ENCODE assay signal across 11 cellular contexts in genomic region chr21:17269760-17270159, GRCh38.
DNase-seq lines count a peak whose midpoint lies in the region; ATAC-seq and TF ChIP-seq lines count a peak whose summit lies in the region.
"Had no signal": no experiment of that assay in that cellular context is flagged by ENCODE, and none has a peak within 500 bp of the region (broad histone marks: within the 10 kb centered on the region; RNA-seq: fewer than 3 reads in every experiment).

No MANE protein-coding gene starts in this region.

- H3K4me3 ChIP-seq in right atrium auricular region (no peak overlapping the region), GM23248 (no peak overlapping the region), mesenchymal stem cell (ENCODE audit: insufficient read depth in 1 of 2, low read depth in 1 of 2, low read length in 2 of 2) (no peak overlapping the region), smooth muscle cell (no peak overlapping the region)
- H3K4me3 ChIP-seq: GM12878 had no signal

- H2BK5ac ChIP-seq in mesenchymal stem cell (ENCODE audit: low read depth, low read length, poor library complexity, severe bottlenecking): no peak overlapping the region

- H3K27me3 ChIP-seq in right atrium auricular region (no peaks in the 10 kb centered on the region), GM23248 (replicated peaks; ENCODE audit: insufficient read depth) (no peaks in the 10 kb centered on the region), mesenchymal stem cell (ENCODE audit: control insufficient read depth in 1 of 2, insufficient read depth in 1 of 2, low read length in 2 of 2) (no peaks in the 10 kb centered on the region), smooth muscle cell (ENCODE audit: low read depth) (no peaks in the 10 kb centered on the region)

- H4K20me1 ChIP-seq in GM23248 (ENCODE audit: insufficient read depth) (no peaks in the 10 kb centered on the region), smooth muscle cell (ENCODE audit: low read depth) (no peaks in the 10 kb centered on the region)

- H2BK120ac ChIP-seq in mesenchymal stem cell (ENCODE audit: low read depth, low read length): no peak overlapping the region

- no peaks in the 10 kb centered on the region for H3K9me3 ChIP-seq in right atrium auricular region
- no peaks in the 10 kb centered on the region for H3K9me3 ChIP-seq in GM23248 (ENCODE audit: low read depth)
- no peaks in the 10 kb centered on the region for H3K9me3 ChIP-seq in mesenchymal stem cell (ENCODE audit: control insufficient read depth, low read length)
- no peaks in the 10 kb centered on the region for H3K9me3 ChIP-seq in smooth muscle cell (replicated peaks; ENCODE audit: low read depth)

- H2BK12ac ChIP-seq in mesenchymal stem cell (ENCODE audit: low read length in 2 of 2): no peak overlapping the region

- no peaks in the 10 kb centered on the region for H3K79me1 ChIP-seq in mesenchymal stem cell (replicated peaks; ENCODE audit: low read length, poor library complexity, severe bottlenecking)

- no peak overlapping the region for H2AK5ac ChIP-seq in mesenchymal stem cell (ENCODE audit: low read length, severe bottlenecking)

- no peak overlapping the region for H3K27ac ChIP-seq in right atrium auricular region
- no peak overlapping the region for H3K27ac ChIP-seq in GM23248
- H3K27ac ChIP-seq in mesenchymal stem cell (ENCODE audit: low read length, poor library complexity, severe bottlenecking): no peak overlapping the region
- H3K27ac ChIP-seq in smooth muscle cell (ENCODE audit: low read depth): no peak overlapping the region

- intact Hi-C loops in Right ventricle myocardium inferior (cut with DNase I): loop anchor here (5.0 kb wide), 1 partner anchor 1187 kb away; no protein-coding TSS in a partner anchor

- H2BK15ac ChIP-seq in mesenchymal stem cell (ENCODE audit: low read depth, poor library complexity, severe bottlenecking): no peak overlapping the region

- no peaks in the 10 kb centered on the region for H3F3A ChIP-seq in GM23248 (ENCODE audit: insufficient read depth)
- H3F3A ChIP-seq in smooth muscle cell (ENCODE audit: low read depth): no peaks in the 10 kb centered on the region

- TF ChIP-seq CTCF in right atrium auricular region (IDR thresholded peaks at IDR 0.05) (no peak), smooth muscle cell (IDR thresholded peaks at IDR 0.05; ENCODE audit: borderline replicate concordance, insufficient read depth, poor library complexity, severe bottlenecking) (no peak)

- no peaks in the 10 kb centered on the region for H3K36me3 ChIP-seq in right atrium auricular region
- no peaks in the 10 kb centered on the region for H3K36me3 ChIP-seq in GM23248 (ENCODE audit: low read depth)
- no peaks in the 10 kb centered on the region for H3K36me3 ChIP-seq in mesenchymal stem cell (ENCODE audit: control insufficient read depth in 1 of 2, insufficient read depth in 2 of 2, low read depth in 1 of 2, low read length in 2 of 2)
- H3K36me3 ChIP-seq in smooth muscle cell (ENCODE audit: low read depth): no peaks in the 10 kb centered on the region

- peak; percentile 71 for ATAC-seq in Right ventricle myocardium inferior
- ATAC-seq in GM21515 (IDR thresholded peaks at IDR 0.05; ENCODE audit: unreplicated experiment): no peak
- ATAC-seq: GM12878 had no signal

- H3K4me2 ChIP-seq in GM23248 (ENCODE audit: unreplicated experiment): no peak overlapping the region
- H3K4me2 ChIP-seq in mesenchymal stem cell (ENCODE audit: low read length, poor library complexity, severe bottlenecking): no peak overlapping the region
- H3K4me2 ChIP-seq in smooth muscle cell: no peak overlapping the region

- in situ Hi-C loops in GM23248 (cut with MboI): no loop called here

- no peak overlapping the region for H3K14ac ChIP-seq in mesenchymal stem cell (ENCODE audit: low read length in 2 of 2)

- DNase-seq in Right ventricle myocardium inferior (ENCODE audit: missing footprints) (no peak), right atrium auricular region (ENCODE audit: low spot score) (no peak), GM23248 (peak; percentile 3), mesenchymal stem cell (no peak), smooth muscle cell (lab: John Stamatoyannopoulos, UW; ENCODE audit: unreplicated experiment) (no peak), NCI-H146 (lab: John Stamatoyannopoulos, UW) (no peak), NCI-H2196 treated with DMSO at 0.1 percent for 48 hours (lab: John Stamatoyannopoulos, UW; ENCODE audit: unreplicated experiment) (no peak)
- DNase-seq: CD4-positive, alpha-beta T cell; H9 had no signal

- no peak overlapping the region for H3K18ac ChIP-seq in mesenchymal stem cell (ENCODE audit: low read depth in 1 of 2, low read length in 2 of 2)

- H3K9ac ChIP-seq in GM23248: no peak overlapping the region
- H3K9ac ChIP-seq in mesenchymal stem cell (ENCODE audit: low read length): peak overlapping the region; percentile 48
- H3K9ac ChIP-seq in smooth muscle cell (ENCODE audit: low read depth): no peak overlapping the region

- no peak overlapping the region for H3K23ac ChIP-seq in mesenchymal stem cell (ENCODE audit: low read length in 2 of 2)

- 9 to 18% methylated on average over 3 of the region's 3 CpGs for WGBS in GM23248 (ENCODE audit: low coverage in 1 of 2, low lambda C conversion rate in 2 of 2, missing lambda C conversion rate in 2 of 2), 2 experiments
- no CpG with 5 or more reads among the region's 3 CpGs for WGBS in mesenchymal stem cell
- WGBS in smooth muscle cell (ENCODE audit: low lambda C conversion rate): 88% methylated on average over 3 of the region's 3 CpGs

- peak overlapping the region; percentile 9; the same call in 1 of the 2 replicates for H2AFZ ChIP-seq in GM23248
- no peak overlapping the region for H2AFZ ChIP-seq in mesenchymal stem cell (ENCODE audit: low read depth, low read length)
- peak overlapping the region; percentile 7 for H2AFZ ChIP-seq in smooth muscle cell (ENCODE audit: low read depth)

- no peaks in the 10 kb centered on the region for H3K9me2 ChIP-seq in GM23248 (ENCODE audit: insufficient read depth)

- no peaks in the 10 kb centered on the region for H3K4me1 ChIP-seq in right atrium auricular region
- H3K4me1 ChIP-seq in GM23248 (ENCODE audit: insufficient read depth): no peaks in the 10 kb centered on the region
- no peaks in the 10 kb centered on the region for H3K4me1 ChIP-seq in mesenchymal stem cell (ENCODE audit: control insufficient read depth, insufficient read depth, low read depth, low read length)
- no peaks in the 10 kb centered on the region for H3K4me1 ChIP-seq in smooth muscle cell (ENCODE audit: low read depth)

- H4K8ac ChIP-seq in mesenchymal stem cell (ENCODE audit: low read length): no peak overlapping the region

- no peak overlapping the region for H3K4ac ChIP-seq in mesenchymal stem cell (ENCODE audit: low read depth in 1 of 2, low read length in 2 of 2)

- no peaks in the 10 kb centered on the region for H3K79me2 ChIP-seq in GM23248 (ENCODE audit: insufficient read depth)
- no peaks in the 10 kb centered on the region for H3K79me2 ChIP-seq in smooth muscle cell (ENCODE audit: low read depth)

- H4K91ac ChIP-seq in mesenchymal stem cell (ENCODE audit: low read length): no peak overlapping the region
